8 cellular contexts compared by ENCODE assay signal in genomic region chr1:245807306-245807705, GRCh38.
DNase-seq lines count a peak whose midpoint lies in the region; ATAC-seq and TF ChIP-seq lines count a peak whose summit lies in the region.

No MANE protein-coding gene starts in this region.

- H3K4me3 ChIP-seq in MG63 = no peak overlapping the region

- H3K9me3 ChIP-seq in MG63 = no peaks in the 10 kb centered on the region

- no peaks in the 10 kb centered on the region for H3K27me3 ChIP-seq in MG63

- peak overlapping the region; percentile 77 for H3K4me3 Mint-ChIP-seq in natural killer cell

- no peaks in the 10 kb centered on the region for H3K9me3 Mint-ChIP-seq in natural killer cell

- H3K4me1 Mint-ChIP-seq in natural killer cell = peaks cover 43 to 45% of the 10 kb centered on the region in 2 donors

- no peaks in the 10 kb centered on the region for H3K27me3 Mint-ChIP-seq in natural killer cell (ENCODE audit: low read depth in 2 of 2)

- no peak for TF ChIP-seq CTCF in natural killer cell (IDR thresholded peaks at IDR 0.05)

- H3K36me3 ChIP-seq in MG63 = no peaks in the 10 kb centered on the region

- DNase-seq in NCI-H2029 treated with DMSO at 0.1 percent for 48 hours (lab: John Stamatoyannopoulos, UW) (peak; percentile 59), natural killer cell (no peak), MG63 (no peak), RKO (ENCODE audit: low spot score) (no peak), SHP77 (lab: John Stamatoyannopoulos, UW) (no peak)
- no peak for DNase-seq in stimulated activated naive CD4-positive, alpha-beta T cell (lab: John Stamatoyannopoulos, UW)

- H3K27ac Mint-ChIP-seq in natural killer cell = peak overlapping the region; percentile 88 to 89

- intact Hi-C loops in natural killer cell (cut with micrococcal nuclease) = no loop called here

- H3K36me3 Mint-ChIP-seq in natural killer cell = no peaks in the 10 kb centered on the region

- ATAC-seq in GM18861 (IDR thresholded peaks at IDR 0.05; ENCODE audit: unreplicated experiment) = peak; percentile 77
- ATAC-seq in HG02798 (IDR thresholded peaks at IDR 0.05; ENCODE audit: poor library complexity, unreplicated experiment) = peak; percentile 80
- peak; percentile 50 to 69 (median 61) for ATAC-seq in natural killer cell
